ENCODE assay signal across 17 cellular contexts in genomic region chr1:205435904-205436573, GRCh38. TPM values are rescaled to one million over a fixed set of nuclear protein-coding genes. Genes with fewer than 3 reads are reported as not detected.
DNase-seq lines count a peak whose midpoint lies in the region; ATAC-seq and FAIRE-seq lines count a peak whose summit lies in the region.
"Had no signal": no experiment of that assay in that cellular context is flagged by ENCODE, and none has a peak within 500 bp of the region (broad histone marks: within the 10 kb centered on the region; RNA-seq: fewer than 3 reads in every experiment).

No MANE protein-coding gene starts in this region.

- H3K4me3 Mint-ChIP-seq in stimulated activated naive B cell treated with anti-CD40 and anti-IgM and Interleukin-4, amounts not matched to agents 10 μg/mL and 1 μg/mL and 100 μg/mL, for 72 hours: no peak overlapping the region
- H3K4me3 Mint-ChIP-seq: activated CD4-positive, alpha-beta T cell treated with anti-CD3 and anti-CD28 coated beads, Interleukin-2, amount 10 ng/mL, durations not matched to agents 24 days and 14 days; activated T-cell treated with anti-CD3 and anti-CD28 coated beads, Interleukin-2, amount 50 U/mL, for 72 hours; nephron progenitor cell had no signal

- peaks cover 50 to 72% of the 10 kb centered on the region in 2 donors for H3K4me1 Mint-ChIP-seq in stimulated activated naive B cell treated with anti-CD40 and anti-IgM and Interleukin-4, amounts not matched to agents 10 μg/mL and 1 μg/mL and 100 μg/mL, for 72 hours

- no peak for FAIRE-seq in frontal cortex (lab: Jason Lieb, UNC)

- H3K27me3 Mint-ChIP-seq in stimulated activated naive B cell treated with anti-CD40 and anti-IgM and Interleukin-4, amounts not matched to agents 10 μg/mL and 1 μg/mL and 100 μg/mL, for 72 hours: no peaks in the 10 kb centered on the region

- ATAC-seq in stimulated activated naive B cell treated with anti-CD40 and anti-IgM and Interleukin-4, amounts not matched to agents 10 μg/mL and 1 μg/mL and 100 μg/mL, for 72 hours (replicated peaks): no peak
- no peak for ATAC-seq in HG03571 (IDR thresholded peaks at IDR 0.05; ENCODE audit: unreplicated experiment)
- ATAC-seq: activated T-cell treated with anti-CD3 and anti-CD28 coated beads, Interleukin-2, amount 50 U/mL, for 72 hours; left ventricle myocardium superior had no signal

- H3K9me3 Mint-ChIP-seq in stimulated activated naive B cell treated with anti-CD40 and anti-IgM and Interleukin-4, amounts not matched to agents 10 μg/mL and 1 μg/mL and 100 μg/mL, for 72 hours: no peaks in the 10 kb centered on the region
- H3K9me3 Mint-ChIP-seq: activated CD4-positive, alpha-beta T cell treated with anti-CD3 and anti-CD28 coated beads, Interleukin-2, amount 10 ng/mL, durations not matched to agents 24 days and 14 days; activated T-cell treated with anti-CD3 and anti-CD28 coated beads, Interleukin-2, amount 50 U/mL, for 72 hours; nephron progenitor cell had no signal

- DNase-seq in NCI-H146 (lab: John Stamatoyannopoulos, UW) (peak; percentile 24), NCI-H146 treated with DMSO at 0.1 percent for 48 hours (lab: John Stamatoyannopoulos, UW; ENCODE audit: unreplicated experiment) (no peak), NCI-H524 treated with DMSO at 0.1 percent for 48 hours (lab: John Stamatoyannopoulos, UW) (peak; percentile 49), inferior parietal cortex (ENCODE audit: extremely low spot score) (peak; percentile 73), frontal cortex (ENCODE audit: low spot score in 2 of 2) (no peak)
- no peak for DNase-seq in stimulated activated naive B cell treated with anti-CD40 and anti-IgM and Interleukin-4, amounts not matched to agents 10 μg/mL and 1 μg/mL and 100 μg/mL, for 72 hours
- no peak for DNase-seq in stimulated activated CD4-positive, alpha-beta T cell treated with anti-CD3 and anti-CD28 coated beads, Interleukin-12 subunit alpha, Interleukin-12 subunit beta, amount 100 ng/mL, for 4 hours
- DNase-seq: activated CD4-positive, alpha-beta T cell treated with anti-CD3 and anti-CD28 coated beads, Interleukin-2, amount 10 ng/mL, durations not matched to agents 24 days and 14 days; activated T-cell treated with anti-CD3 and anti-CD28 coated beads, Interleukin-2, amount 50 U/mL, for 72 hours; COR-L47; cortex of kidney; left ventricle myocardium superior; NCI-H446 treated with DMSO at 0.1 percent for 48 hours; nephron progenitor cell; T-helper 2 cell had no signal

- peak overlapping the region; percentile 59 for H3K27ac Mint-ChIP-seq in stimulated activated naive B cell treated with anti-CD40 and anti-IgM and Interleukin-4, amounts not matched to agents 10 μg/mL and 1 μg/mL and 100 μg/mL, for 72 hours
- H3K27ac Mint-ChIP-seq: activated CD4-positive, alpha-beta T cell treated with anti-CD3 and anti-CD28 coated beads, Interleukin-2, amount 10 ng/mL, durations not matched to agents 24 days and 14 days; activated T-cell treated with anti-CD3 and anti-CD28 coated beads, Interleukin-2, amount 50 U/mL, for 72 hours; nephron progenitor cell had no signal

- H3K36me3 Mint-ChIP-seq in stimulated activated naive B cell treated with anti-CD40 and anti-IgM and Interleukin-4, amounts not matched to agents 10 μg/mL and 1 μg/mL and 100 μg/mL, for 72 hours: no peaks in the 10 kb centered on the region

RNA-seq across cellular contexts. Expression of gene LEMD1, which starts 14.2 kb away (rescaled TPM):
- total RNA-seq in frontal cortex: 2.4 TPM
- total RNA-seq: left ventricle myocardium superior, RPMI7951 had no signal

RNA-seq across cellular contexts. Expression of gene BLACAT1, which starts 19.8 kb away (rescaled TPM):
- 0.41 TPM for total RNA-seq in frontal cortex
- total RNA-seq: left ventricle myocardium superior, RPMI7951 had no signal

Comparison
In these comparisons a context has a peak if more than half of its experiments do, and no peak if none do; other contexts are left out.
1. DNase-seq: peak in NCI-H146 (single experiment), NCI-H524 treated with DMSO at 0.1 percent for 48 hours (single experiment) and inferior parietal cortex (single experiment); none in NCI-H146 treated with DMSO at 0.1 percent for 48 hours (single experiment), stimulated activated naive B cell treated with anti-CD40 and anti-IgM and Interleukin-4, amounts not matched to agents 10 μg/mL and 1 μg/mL and 100 μg/mL, for 72 hours (single experiment), stimulated activated CD4-positive, alpha-beta T cell treated with anti-CD3 and anti-CD28 coated beads, Interleukin-12 subunit alpha, Interleukin-12 subunit beta, amount 100 ng/mL, for 4 hours (single experiment) and frontal cortex (0 of 2).